Comparison of ENCODE assay signal across 26 cellular contexts in genomic region chr6:138638626-138639025, GRCh38.
DNase-seq lines count a peak whose midpoint lies in the region; ATAC-seq, FAIRE-seq and TF ChIP-seq lines count a peak whose summit lies in the region.
"Had no signal": no experiment of that assay in that cellular context is flagged by ENCODE, and none has a peak within 500 bp of the region (broad histone marks: within the 10 kb centered on the region; RNA-seq: fewer than 3 reads in every experiment).

No MANE protein-coding gene starts in this region.

- DNase-seq in GM19239 (ENCODE audit: insufficient read length, low spot score) (no peak), globus pallidus (ENCODE audit: low spot score) (peak; percentile 68), osteoblast (ENCODE audit: insufficient read length, low spot score, missing footprints) (no peak), GM20000 (ENCODE audit: low spot score) (no peak)
- no peak for DNase-seq in stimulated activated naive CD4-positive, alpha-beta T cell (lab: John Stamatoyannopoulos, UW)
- DNase-seq: CD4-positive, alpha-beta memory T cell; COR-L47; DMS79; EL; GF-D8; GM23248; H7; IMR-90; KG1; MG63; NCI-H1048; NCI-H1417; NCI-H1694; NCI-H2029 treated with DMSO at 0.1 percent for 48 hours; NCI-H510A; NCI-H69; SHP77 had no signal

- peak overlapping the region; percentile 17 for H3K4me2 ChIP-seq in osteoblast (ENCODE audit: insufficient read depth, low read length)

- TF ChIP-seq CTCF in osteoblast (IDR thresholded peaks at IDR 0.05; ENCODE audit: extremely low read depth, low read depth, low read length), result no peak
- no peak for TF ChIP-seq CTCF in GM20000 (IDR thresholded peaks at IDR 0.05; ENCODE audit: extremely low read depth, missing control alignments)

- H3K4me1 ChIP-seq in ACC112 (ENCODE audit: control insufficient read depth, insufficient read depth, low read length, unreplicated experiment) (peaks cover 7% of the 10 kb centered on the region), osteoblast (ENCODE audit: insufficient read depth, low read length) (no peaks in the 10 kb centered on the region)

- no peaks in the 10 kb centered on the region for H3K27me3 ChIP-seq in ACC112 (ENCODE audit: insufficient read depth, low read length)
- no peaks in the 10 kb centered on the region for H3K27me3 ChIP-seq in osteoblast (ENCODE audit: insufficient read depth, low read length)
- H3K27me3 ChIP-seq: MG63 had no signal

- no peak overlapping the region for H3K27ac ChIP-seq in ACC112 (ENCODE audit: low read depth, low read length)
- no peak overlapping the region for H3K27ac ChIP-seq in osteoblast (ENCODE audit: low read depth, low read length)
- H3K27ac ChIP-seq: GM23248, RWPE1 had no signal

- no peaks in the 10 kb centered on the region for H4K20me1 ChIP-seq in osteoblast (ENCODE audit: insufficient read depth, low read length)

- FAIRE-seq in GM19239 (lab: Jason Lieb, UNC), result peak; percentile 18

- H3K36me3 ChIP-seq in ACC112 (ENCODE audit: insufficient read depth, low read length) (no peaks in the 10 kb centered on the region), osteoblast (ENCODE audit: insufficient read depth, low read length) (no peaks in the 10 kb centered on the region)
- H3K36me3 ChIP-seq: MG63 had no signal

- peak overlapping the region; percentile 82 for H2AFZ ChIP-seq in ACC112 (ENCODE audit: low read length, unreplicated experiment)
- H2AFZ ChIP-seq in osteoblast (ENCODE audit: low read length), result peak overlapping the region; percentile 5
- H2AFZ ChIP-seq: GM23248 had no signal

- H3K4me3 ChIP-seq in ACC112 (ENCODE audit: low read depth, low read length) (peak overlapping the region; percentile 20), osteoblast (ENCODE audit: insufficient read depth, low read length) (no peak overlapping the region)
- H3K4me3 ChIP-seq: GM23248, MG63 had no signal

- ATAC-seq in HG02798 (IDR thresholded peaks at IDR 0.05; ENCODE audit: poor library complexity, unreplicated experiment), result no peak
- ATAC-seq: Panc1 had no signal

- H3K9me3 ChIP-seq in osteoblast (ENCODE audit: low read depth, low read length), result no peaks in the 10 kb centered on the region
- H3K9me3 ChIP-seq: MG63 had no signal

- H3K79me2 ChIP-seq in ACC112 (ENCODE audit: control insufficient read depth, insufficient read depth, low read length, unreplicated experiment) (peaks cover 12% of the 10 kb centered on the region), osteoblast (ENCODE audit: insufficient read depth, low read length) (peaks cover 5% of the 10 kb centered on the region)
